8 cellular contexts compared by ENCODE assay signal in the genomic region with DNA sequence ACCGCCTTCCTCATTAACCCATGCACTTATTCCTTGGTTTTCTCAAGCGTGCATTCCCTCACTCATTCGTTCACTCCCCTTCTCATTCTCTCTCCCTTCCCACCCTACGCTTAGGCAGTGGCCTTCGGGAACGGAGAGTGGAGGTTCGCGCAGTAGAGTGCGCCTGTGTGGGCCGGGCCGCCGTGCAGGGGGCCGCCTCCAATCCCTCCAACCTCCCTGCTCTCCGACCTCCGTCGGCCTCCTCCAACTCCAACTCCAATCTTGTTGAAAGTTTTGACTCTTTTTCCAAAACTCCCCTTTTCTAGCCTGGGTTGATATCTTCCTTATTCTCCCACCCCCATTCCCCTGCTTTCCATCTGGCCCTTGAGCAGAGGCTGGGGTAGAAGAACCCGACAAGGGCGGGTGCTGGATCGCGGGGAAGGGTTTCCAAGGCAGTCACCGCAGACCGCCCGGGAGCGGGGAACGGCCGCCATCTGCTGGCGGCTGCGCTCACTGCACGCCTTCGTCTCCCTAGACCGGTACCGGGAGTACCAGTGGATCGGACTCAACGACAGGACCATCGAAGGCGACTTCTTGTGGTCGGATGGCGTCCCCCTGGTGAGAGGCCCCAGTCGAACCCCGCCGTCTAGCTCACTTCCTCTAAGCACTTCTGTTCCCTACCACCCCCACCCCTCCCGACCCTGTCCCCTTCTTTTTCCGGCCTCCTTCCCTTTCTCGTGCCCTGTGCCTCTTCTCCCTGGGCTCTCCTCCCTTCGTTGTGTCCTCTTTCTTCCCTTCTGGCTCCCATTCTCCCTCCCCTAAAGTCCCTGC. TPM values are rescaled to one million over a fixed set of nuclear protein-coding genes. Genes with fewer than 3 reads are reported as not detected.
DNase-seq lines count a peak whose midpoint lies in the region; ATAC-seq and TF ChIP-seq lines count a peak whose summit lies in the region.

No MANE protein-coding gene starts in this region.

- ATAC-seq in right cardiac atrium (peak; percentile 34 to 42), psoas muscle (peak; percentile 26 to 61 (median 40)), upper lobe of right lung (peak; percentile 61), GM18520 (IDR thresholded peaks at IDR 0.05; ENCODE audit: unreplicated experiment) (no peak)

- peak overlapping the region; percentile 45 for H3K4me3 ChIP-seq in adipocyte (ENCODE audit: low read length)
- H3K4me3 ChIP-seq in right cardiac atrium (ENCODE audit: low read length), result peak overlapping the region; percentile 0
- H3K4me3 ChIP-seq in psoas muscle, result peak overlapping the region; percentile 56
- peak overlapping the region; percentile 22 for H3K4me3 ChIP-seq in upper lobe of right lung

- intact Hi-C loops in right cardiac atrium (cut with DNase I) (loop anchor here in 3 of 4 donors (2.0 to 10.0 kb wide), 4 partner anchors 31 to 273 kb away; no protein-coding TSS in a partner anchor), psoas muscle (cut with DNase I) (loop anchor here (1.0 to 2.0 kb wide), 2 partner anchors 31 kb away; no protein-coding TSS in a partner anchor), upper lobe of right lung (cut with DNase I) (no loop called here)

- WGBS in right cardiac atrium, result 2% methylated on average over 45 of the region's 45 CpGs
- WGBS in psoas muscle, 3 donors, result 1 to 3% (median 3%) methylated on average over 45 of the region's 45 CpGs

- TF ChIP-seq CTCF in psoas muscle (IDR thresholded peaks at IDR 0.05) (peak; percentile 98), upper lobe of right lung (IDR thresholded peaks at IDR 0.05) (peak; percentile 95)

- DNase-seq in DMS53 (lab: John Stamatoyannopoulos, UW), result peak; percentile 87
- DNase-seq in Kasumi-1 (lab: John Stamatoyannopoulos, UW), result peak; percentile 33 to 40
- peak; percentile 60 for DNase-seq in T follicular helper cell (ENCODE audit: low read depth)
- peak; percentile 89 for DNase-seq in adipocyte (ENCODE audit: low read depth)
- DNase-seq in right cardiac atrium, result peak; percentile 78 to 92 (median 92)
- DNase-seq in psoas muscle, result peak; percentile 82 to 89
- DNase-seq in upper lobe of right lung, result peak; percentile 86

- H3K36me3 ChIP-seq in adipocyte (ENCODE audit: control insufficient read depth, insufficient read depth, low read length, severe bottlenecking) (no peaks in the 10 kb centered on the region), psoas muscle (ENCODE audit: insufficient read depth in 1 of 2, low read depth in 1 of 2) (no peaks in the 10 kb centered on the region), upper lobe of right lung (no peaks in the 10 kb centered on the region)

- peaks cover 33% of the 10 kb centered on the region for H3K4me1 ChIP-seq in adipocyte (ENCODE audit: control insufficient read depth, insufficient read depth, low read length)
- H3K4me1 ChIP-seq in right cardiac atrium (ENCODE audit: control insufficient read depth, insufficient read depth, low read length), result peaks cover 23% of the 10 kb centered on the region
- H3K4me1 ChIP-seq in psoas muscle, result peaks cover 41% of the 10 kb centered on the region
- H3K4me1 ChIP-seq in upper lobe of right lung, result peaks cover 41% of the 10 kb centered on the region

- H3K27ac ChIP-seq in right cardiac atrium (ENCODE audit: low read length) (no peak overlapping the region), psoas muscle (no peak overlapping the region), upper lobe of right lung (no peak overlapping the region)

- H3K9me3 ChIP-seq in adipocyte (ENCODE audit: control insufficient read depth, low read length) (no peaks in the 10 kb centered on the region), right cardiac atrium (ENCODE audit: control insufficient read depth, low read length) (no peaks in the 10 kb centered on the region), psoas muscle (no peaks in the 10 kb centered on the region), upper lobe of right lung (no peaks in the 10 kb centered on the region)

- no peak overlapping the region for H3K9ac ChIP-seq in adipocyte (ENCODE audit: low read length)

- H3K27me3 ChIP-seq in adipocyte (replicated peaks; ENCODE audit: control insufficient read depth, insufficient read depth, low read length), result peaks cover 40% of the 10 kb centered on the region
- no peaks in the 10 kb centered on the region for H3K27me3 ChIP-seq in right cardiac atrium (ENCODE audit: control insufficient read depth, insufficient read depth)
- peaks cover 0 to 23% (median 3%) of the 10 kb centered on the region in 3 donors for H3K27me3 ChIP-seq in psoas muscle (ENCODE audit: insufficient read depth in 3 of 3, low read length in 2 of 3)
- H3K27me3 ChIP-seq in upper lobe of right lung, result peaks cover 27% of the 10 kb centered on the region

RNA-seq across cellular contexts. Expression of a gene that starts 15.4 kb away (rescaled TPM):
- total RNA-seq in right cardiac atrium (under 1 TPM in 2 of 4 donors, not detected in 2; 0.23 to 0.29 TPM), psoas muscle (under 1 TPM in 2 of 4 donors, not detected in 2; 0.27 to 0.36 TPM), upper lobe of right lung (not detected)
- polyA plus RNA-seq in right cardiac atrium (0.20 TPM), psoas muscle (under 1 TPM in 2 of 3 donors, not detected in 1; 0.06 to 0.08 TPM)

RNA-seq across cellular contexts. Expression of a gene that starts 19.8 kb away (rescaled TPM):
- total RNA-seq in right cardiac atrium (100 to 1,000 TPM; 146 to 282 (median 170) TPM), psoas muscle (100 to 1,000 TPM in 1 of 4 donors, 10 to 100 TPM in 3; 40.5 to 581 (median 80.2) TPM), upper lobe of right lung (54.7 TPM)
- polyA plus RNA-seq in right cardiac atrium (257 TPM), psoas muscle (10 to 100 TPM; 12.3 to 23.8 (median 17.2) TPM)

RNA-seq across cellular contexts. Expression of a gene that starts 38.2 kb away (rescaled TPM):
- 1 to 10 TPM in 2 of 4 donors, under 1 TPM in 2; 0.53 to 1.2 (median 1.1) TPM for total RNA-seq in right cardiac atrium
- polyA plus RNA-seq in right cardiac atrium, result 2.0 TPM
- total RNA-seq in psoas muscle, result 1 to 10 TPM in 1 of 4 donors, under 1 TPM in 3; 0.28 to 2.2 (median 0.58) TPM
- polyA plus RNA-seq in psoas muscle, result under 1 TPM; 0.56 to 0.79 (median 0.61) TPM
- total RNA-seq in upper lobe of right lung, result 0.78 TPM

RNA-seq across cellular contexts. Expression of a gene that starts 48.0 kb away (rescaled TPM):
- total RNA-seq in right cardiac atrium, result 1 to 10 TPM in 1 of 4 donors, under 1 TPM in 3; 0.71 to 1.6 (median 0.75) TPM
- 1.3 TPM for polyA plus RNA-seq in right cardiac atrium
- total RNA-seq in psoas muscle, result 1 to 10 TPM in 2 of 4 donors, under 1 TPM in 1, not detected in 1; 0.71 to 1.7 (median 1.6) TPM
- polyA plus RNA-seq in psoas muscle, result under 1 TPM; 0.13 to 0.57 (median 0.53) TPM
- total RNA-seq in upper lobe of right lung, result 1.4 TPM

RNA-seq across cellular contexts. Expression of a gene that starts 56.1 kb away (rescaled TPM):
- total RNA-seq in right cardiac atrium (10 to 100 TPM; 13.4 to 21.6 (median 14.5) TPM), psoas muscle (10 to 100 TPM; 30.6 to 77.5 (median 69.6) TPM), upper lobe of right lung (22.4 TPM)
- polyA plus RNA-seq in right cardiac atrium (14.7 TPM), psoas muscle (100 to 1,000 TPM in 2 of 3 donors, 10 to 100 TPM in 1; 55.0 to 110 (median 103) TPM)

Comparison
In these comparisons a context has a peak if more than half of its experiments do, and no peak if none do; other contexts are left out.
1. DNase-seq: peak in every context shown above with its lines; median percentile 92 in right cardiac atrium; 89 in adipocyte; 87 in DMS53; 86 in upper lobe of right lung; 86 in psoas muscle; 60 in T follicular helper cell; 36 in Kasumi-1.
2. H3K4me3 ChIP-seq: peak in every context shown above with its lines; median percentile 56 in psoas muscle; 45 in adipocyte; 22 in upper lobe of right lung; 0 in right cardiac atrium.